ENCODE assay signal across 11 cellular contexts in genomic region chr20:45346291-45346718, GRCh38. TPM values are rescaled to one million over a fixed set of nuclear protein-coding genes. Genes with fewer than 3 reads are reported as not detected.
DNase-seq lines count a peak whose midpoint lies in the region; ATAC-seq and TF ChIP-seq lines count a peak whose summit lies in the region.
"Had no signal": no experiment of that assay in that cellular context is flagged by ENCODE, and none has a peak within 500 bp of the region (broad histone marks: within the 10 kb centered on the region; RNA-seq: fewer than 3 reads in every experiment).

No MANE protein-coding gene starts in this region.

- WGBS in endodermal cell (ENCODE audit: insufficient coverage in 1 of 2, insufficient read length in 1 of 2), 2 experiments, result 69 to 71% methylated on average over 3 of the region's 3 CpGs

- H3K4me2 ChIP-seq in BLaER1 treated with 17β-estradiol and CSF1 and Interleukin-3, amounts not matched to agents 10 nM and 100 nM, result peak overlapping the region; percentile 88 to 97 (median 96)
- peak overlapping the region; percentile 98 for H3K4me2 ChIP-seq in PC-3 (ENCODE audit: low read length)

- no peaks in the 10 kb centered on the region for H3K9me3 ChIP-seq in BLaER1 treated with 17β-estradiol and CSF1 and Interleukin-3, amounts not matched to agents 10 nM and 100 nM (replicated peaks in 1 of 11)
- H3K9me3 ChIP-seq in PC-3 (ENCODE audit: low read length) (no peaks in the 10 kb centered on the region), endodermal cell (ENCODE audit: control insufficient read depth, low read length) (no peaks in the 10 kb centered on the region)

- ATAC-seq in PC-3 (no peak), HG03280 (IDR thresholded peaks at IDR 0.05; ENCODE audit: unreplicated experiment) (no peak), omental fat pad (ENCODE audit: low FRiP score) (no peak)

- no peaks in the 10 kb centered on the region for H3K27me3 Mint-ChIP-seq in endodermal cell (ENCODE audit: insufficient read depth)
- H3K27me3 Mint-ChIP-seq in osteocyte (ENCODE audit: unreplicated experiment), result no peaks in the 10 kb centered on the region

- H3K4me3 Mint-ChIP-seq in endodermal cell (peak overlapping the region; percentile 86), osteocyte (ENCODE audit: unreplicated experiment) (peak overlapping the region; percentile 80)

- H3K9me3 Mint-ChIP-seq in endodermal cell (no peaks in the 10 kb centered on the region), osteocyte (ENCODE audit: unreplicated experiment) (no peaks in the 10 kb centered on the region)

- H3K27me3 ChIP-seq in BLaER1 treated with 17β-estradiol and CSF1 and Interleukin-3, amounts not matched to agents 10 nM and 100 nM, result peaks cover 0 to 24% (median 17%) of the 10 kb centered on the region in 11 experiments; a peak in 16 of 22 replicates
- no peaks in the 10 kb centered on the region for H3K27me3 ChIP-seq in PC-3 (ENCODE audit: low read length)
- no peaks in the 10 kb centered on the region for H3K27me3 ChIP-seq in endodermal cell (ENCODE audit: control insufficient read depth, insufficient read depth, low read length, poor library complexity, severe bottlenecking)

- H3K36me3 Mint-ChIP-seq in endodermal cell (ENCODE audit: low read depth) (no peaks in the 10 kb centered on the region), osteocyte (ENCODE audit: unreplicated experiment) (no peaks in the 10 kb centered on the region)

- H2AFZ ChIP-seq in PC-3 (ENCODE audit: low read length), result no peak overlapping the region

- H3K79me2 ChIP-seq in PC-3 (ENCODE audit: low read length), result peaks cover 66% of the 10 kb centered on the region

- TF ChIP-seq CTCF in PC-3 (conservative IDR thresholded peaks at IDR 0.05; ENCODE audit: low read depth, low read length) (no peak), endodermal cell (conservative IDR thresholded peaks at IDR 0.05) (no peak), osteocyte (IDR thresholded peaks at IDR 0.05) (no peak), omental fat pad (IDR thresholded peaks at IDR 0.05) (no peak)

- peaks cover 0 to 15% (median 0%) of the 10 kb centered on the region in 11 experiments; a peak in 6 of 22 replicates for H4K20me1 ChIP-seq in BLaER1 treated with 17β-estradiol and CSF1 and Interleukin-3, amounts not matched to agents 10 nM and 100 nM
- peaks cover 37% of the 10 kb centered on the region for H4K20me1 ChIP-seq in PC-3 (ENCODE audit: low read length)

- no peaks in the 10 kb centered on the region for H3K9me2 ChIP-seq in PC-3 (replicated peaks; ENCODE audit: low read length)

- intact Hi-C loops in PC-3 (cut with micrococcal nuclease), result loop anchor here (10.0 kb wide), 1 partner anchor 428 kb away; no protein-coding TSS in a partner anchor

- DNase-seq in PC-3 (peak; percentile 44), endodermal cell (no peak), osteocyte (ENCODE audit: extremely low spot score, unreplicated experiment) (no peak), Ammon's horn (ENCODE audit: low spot score) (no peak), NCI-H2171 treated with DMSO at 0.1 percent for 48 hours (lab: John Stamatoyannopoulos, UW) (no peak), omental fat pad (ENCODE audit: low spot score) (no peak)
- DNase-seq: foreskin melanocyte; stimulated activated CD8-positive, alpha-beta memory T cell treated with anti-CD3 and anti-CD28 coated beads, Interleukin-4, amount 100 ng/mL, for 48 hours had no signal

- peak overlapping the region in 3 of 11 experiments; percentile 4 to 70 (median 32); a peak in 4 of 22 replicates for H3K9ac ChIP-seq in BLaER1 treated with 17β-estradiol and CSF1 and Interleukin-3, amounts not matched to agents 10 nM and 100 nM
- H3K9ac ChIP-seq in PC-3 (ENCODE audit: low read length) (peak overlapping the region; percentile 91), endodermal cell (ENCODE audit: extremely low read depth, low read length, poor library complexity, severe bottlenecking) (peak overlapping the region; percentile 79)

- POLR2A ChIA-PET in PC-3 (lab: Charles Lee; ENCODE audit: unreplicated experiment), result interaction anchor here (1.0 kb wide), 1 partner anchor 17 kb away, joined by 5 read pairs; the partner anchor contains the start of gene SYS1

- H3F3A ChIP-seq in PC-3 (ENCODE audit: low read length, unreplicated experiment), result peaks cover 21% of the 10 kb centered on the region

- BruUV-seq in PC-3 (replicated peaks; lab: Mats Ljungman, UMichigan), result no TSS peak

- H3K27ac ChIP-seq in BLaER1 treated with 17β-estradiol and CSF1 and Interleukin-3, amounts not matched to agents 10 nM and 100 nM, result peak overlapping the region in 2 of 11 experiments; percentile 31 to 58; a peak in 3 of 22 replicates
- H3K27ac ChIP-seq in PC-3 (ENCODE audit: low read length) (peak overlapping the region; percentile 95), endodermal cell (ENCODE audit: low read depth, low read length) (no peak overlapping the region)

- CTCF ChIA-PET in PC-3 (lab: Charles Lee), result no interaction called here

- H3K4me3 ChIP-seq in BLaER1 treated with 17β-estradiol and CSF1 and Interleukin-3, amounts not matched to agents 10 nM and 100 nM, result peak overlapping the region in 2 of 10 experiments; percentile 4 to 62; a peak in 1 of 20 replicates
- H3K4me3 ChIP-seq in PC-3 (ENCODE audit: low read length) (peak overlapping the region; percentile 97), endodermal cell (ENCODE audit: low read length) (peak overlapping the region; percentile 95)

- H3K4me1 Mint-ChIP-seq in endodermal cell (peaks cover 60% of the 10 kb centered on the region), osteocyte (ENCODE audit: unreplicated experiment) (peaks cover 69% of the 10 kb centered on the region)

- H3K27ac Mint-ChIP-seq in endodermal cell (no peak overlapping the region), osteocyte (ENCODE audit: unreplicated experiment) (peak overlapping the region; percentile 52)

- peaks cover 49 to 64% (median 53%) of the 10 kb centered on the region in 10 experiments for H3K4me1 ChIP-seq in BLaER1 treated with 17β-estradiol and CSF1 and Interleukin-3, amounts not matched to agents 10 nM and 100 nM
- H3K4me1 ChIP-seq in PC-3 (ENCODE audit: insufficient read depth, low read length), result peaks cover 63% of the 10 kb centered on the region
- peaks cover 39% of the 10 kb centered on the region for H3K4me1 ChIP-seq in endodermal cell (ENCODE audit: control insufficient read depth, insufficient read depth, low read length)

- H3K36me3 ChIP-seq in BLaER1 treated with 17β-estradiol and CSF1 and Interleukin-3, amounts not matched to agents 10 nM and 100 nM, result no peaks in the 10 kb centered on the region
- H3K36me3 ChIP-seq in PC-3 (ENCODE audit: low read depth, low read length) (peaks cover 2% of the 10 kb centered on the region; the same call in 1 of the 2 replicates), endodermal cell (ENCODE audit: control insufficient read depth, insufficient read depth, low read length) (no peaks in the 10 kb centered on the region)

RNA-seq across cellular contexts. Expression of gene SDC4, which starts 1.9 kb away (rescaled TPM):
- total RNA-seq in PC-3 (2014; rRNA removed), result 134 and 167 TPM in 2 replicates
- 100 to 1,000 TPM in 1 of 2 donors, 10 to 100 TPM in 1; 78.0 to 118 TPM for total RNA-seq in endodermal cell
- polyA plus RNA-seq in endodermal cell (2013, experiment 1 of 2), result 34.2 TPM
- polyA plus RNA-seq in endodermal cell (2013, experiment 2 of 2), result 32.7 TPM
- total RNA-seq in osteocyte, result 31.5 and 32.3 TPM in 2 replicates
- total RNA-seq in omental fat pad, result 100 to 1,000 TPM in 2 of 4 donors, 10 to 100 TPM in 2; 31.4 to 279 (median 103) TPM

RNA-seq across cellular contexts. Expression of gene SYS1, which starts 16.7 kb away (rescaled TPM):
- total RNA-seq in PC-3 (2014; rRNA removed) (32.5 and 45.2 TPM in 2 replicates), endodermal cell (10 to 100 TPM; 22.1 to 23.8 TPM), osteocyte (23.7 and 23.8 TPM in 2 replicates), omental fat pad (10 to 100 TPM; 26.6 to 55.0 (median 51.3) TPM)
- polyA plus RNA-seq in endodermal cell (2013, experiment 1 of 2), result 16.4 TPM
- polyA plus RNA-seq in endodermal cell (2013, experiment 2 of 2), result 15.6 TPM

RNA-seq across cellular contexts. Expression of gene TP53TG5, which starts 31.8 kb away (rescaled TPM):
- total RNA-seq in PC-3 (2014; rRNA removed) (not detected in 2 replicates), endodermal cell (1 to 10 TPM; 2.0 to 2.4 TPM), osteocyte (not detected in 2 replicates), omental fat pad (under 1 TPM in 1 of 4 donors, not detected in 3; 0.47 TPM)
- polyA plus RNA-seq in endodermal cell (2013, experiment 1 of 2), result 0.32 TPM
- polyA plus RNA-seq in endodermal cell (2013, experiment 2 of 2), result 0.46 TPM
- total RNA-seq: T-helper 1 cell treated with Interleukin-12 subunit alpha and Interleukin-12 subunit beta and Interleukin-4 antibody, amounts not matched to agents 30 ng/mL and 1 ng/mL, for 36 hours had no signal

RNA-seq across cellular contexts. Expression of gene MATN4, which starts 38.2 kb away (rescaled TPM):
- total RNA-seq in PC-3 (2014; rRNA removed), result 0.33 TPM in 1 of 2 replicates, not detected in the other
- under 1 TPM; 0.20 to 0.46 TPM for total RNA-seq in endodermal cell
- 0.50 TPM for polyA plus RNA-seq in endodermal cell (2013, experiment 1 of 2)
- polyA plus RNA-seq in endodermal cell (2013, experiment 2 of 2), result 0.17 TPM
- total RNA-seq in osteocyte, result not detected in 2 replicates
- under 1 TPM in 2 of 4 donors, not detected in 2; 0.19 to 0.24 TPM for total RNA-seq in omental fat pad

RNA-seq across cellular contexts. Expression of gene RBPJL, which starts 39.7 kb away (rescaled TPM):
- total RNA-seq in PC-3 (2014; rRNA removed) (not detected in 2 replicates), endodermal cell (not detected), osteocyte (not detected in 2 replicates), omental fat pad (not detected)
- not detected for polyA plus RNA-seq in endodermal cell (2013, experiment 1 of 2)
- polyA plus RNA-seq in endodermal cell (2013, experiment 2 of 2), result not detected
- total RNA-seq: T-helper 1 cell treated with Interleukin-12 subunit alpha and Interleukin-12 subunit beta and Interleukin-4 antibody, amounts not matched to agents 30 ng/mL and 1 ng/mL, for 36 hours had no signal
